Comparison of ENCODE assay signal across 2 cellular contexts in genomic region chr5:176611435-176611834, GRCh38.
TF ChIP-seq lines count a peak whose summit lies in the region.

No MANE protein-coding gene starts in this region.

TF ChIP-seq in SK-N-SH, 30 proteins besides CTCF, POLR2A, EP300 and RAD21 (continued from another document):
- TF ChIP-seq REST (IDR thresholded peaks at IDR 0.05; ENCODE audit: low read depth, low read length) (peak; percentile 99), SIN3A (IDR thresholded peaks at IDR 0.05; ENCODE audit: borderline replicate concordance, low read depth, low read length) (peak; percentile 64; the same call in 1 of the 2 replicates), FOXM1 (IDR thresholded peaks at IDR 0.05; ENCODE audit: low read depth) (no peak)
TF ChIP-seq in SK-N-SH: peak in this region for 3.

TF ChIP-seq in SK-N-SH treated with all-trans-retinoic acid at 6 μM for 48 hours, 23 proteins besides CTCF, POLR2A, EP300 and RAD21 (continued from another document):
- TF ChIP-seq TSHZ2 (CRISPR knock-in tag; IDR thresholded peaks at IDR 0.05): no peak
- no peak for TF ChIP-seq SNAI2 (CRISPR knock-in tag; IDR thresholded peaks at IDR 0.05)
- TF ChIP-seq ZNF8 (CRISPR knock-in tag; IDR thresholded peaks at IDR 0.05): no peak
- TF ChIP-seq GLIS3 (CRISPR knock-in tag; IDR thresholded peaks at IDR 0.05): no peak
- no peak for TF ChIP-seq ESRRG (CRISPR knock-in tag; IDR thresholded peaks at IDR 0.05)
- TF ChIP-seq CREB5 (CRISPR knock-in tag; IDR thresholded peaks at IDR 0.05; ENCODE audit: low read depth): no peak
- TF ChIP-seq RARB (CRISPR knock-in tag; IDR thresholded peaks at IDR 0.05): no peak
